In the genomic region with DNA sequence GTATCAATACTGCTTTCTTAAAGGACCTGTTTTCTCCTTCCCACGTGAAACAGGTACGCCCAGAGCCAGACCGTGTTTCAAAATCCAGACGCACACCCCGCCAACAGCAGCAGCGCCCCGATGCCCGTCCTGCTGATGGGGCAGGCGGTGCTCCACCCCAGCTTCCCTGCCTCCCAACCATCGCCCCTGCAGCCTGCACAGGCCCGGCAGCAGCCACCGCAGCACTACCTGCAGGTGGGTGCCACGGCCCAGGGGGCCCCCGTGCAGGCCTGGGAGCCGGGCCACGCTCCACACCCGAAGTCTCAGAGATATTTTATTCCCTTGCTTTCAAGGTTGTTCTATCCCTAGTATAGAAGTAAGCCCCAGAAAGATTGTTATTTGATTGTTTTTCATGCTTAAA, we compare ENCODE assay signal across 37 cellular contexts. TPM values are rescaled to one million over a fixed set of nuclear protein-coding genes. Genes with fewer than 3 reads are reported as not detected.
DNase-seq lines count a peak whose midpoint lies in the region; ATAC-seq, FAIRE-seq and TF ChIP-seq lines count a peak whose summit lies in the region.
"Had no signal": no experiment of that assay in that cellular context is flagged by ENCODE, and none has a peak within 500 bp of the region (broad histone marks: within the 10 kb centered on the region; RNA-seq: fewer than 3 reads in every experiment).

No MANE protein-coding gene starts in this region.

- no peak for TF ChIP-seq CTCF in HepG2 (CRISPR knock-in tag; IDR thresholded peaks at IDR 0.05)

- TF ChIP-seq POLR2A in HepG2 (IDR thresholded peaks at IDR 0.05; ENCODE audit: insufficient read depth in 1 of 2, low read depth in 2 of 2, low read length in 2 of 2): no peak

- no peak for FAIRE-seq in HepG2 (lab: Jason Lieb, UNC)
- FAIRE-seq: A204.1, A549, D721Med had no signal

- no peak overlapping the region for H3K4me2 ChIP-seq in HepG2 (ENCODE audit: low read depth, low read length)
- H3K4me2 ChIP-seq in neuronal stem cell (ENCODE audit: insufficient read depth, low read length, poor library complexity, severe bottlenecking): no peak overlapping the region
- H3K4me2 ChIP-seq: A549; BLaER1; BLaER1 treated with 17β-estradiol and CSF1 and Interleukin-3, amounts not matched to agents 10 nM and 100 nM had no signal

- no peak overlapping the region for H3K23ac ChIP-seq in neuronal stem cell (ENCODE audit: low read depth, low read length, poor library complexity)

- H2AFZ ChIP-seq in HepG2 (ENCODE audit: low read length) (no peak overlapping the region), neuronal stem cell (ENCODE audit: low read length) (no peak overlapping the region)

- H4K20me1 ChIP-seq in HepG2 (ENCODE audit: insufficient read depth, low read length): no peaks in the 10 kb centered on the region
- H4K20me1 ChIP-seq: BLaER1; BLaER1 treated with 17β-estradiol and CSF1 and Interleukin-3, amounts not matched to agents 10 nM and 100 nM had no signal

- peak overlapping the region in 1 of 2 donors; percentile 56 for H3K4me3 Mint-ChIP-seq in stimulated activated naive B cell treated with anti-CD40 and anti-IgM and Interleukin-4, amounts not matched to agents 10 μg/mL and 1 μg/mL and 100 μg/mL, for 72 hours
- H3K4me3 Mint-ChIP-seq: B cell; CD14-positive monocyte; CD4-positive, alpha-beta memory T cell; CD4-positive, alpha-beta T cell; CD8-positive, alpha-beta memory T cell; CD8-positive, alpha-beta T cell had no signal

- H2BK5ac ChIP-seq in neuronal stem cell (ENCODE audit: low read length): no peak overlapping the region

- H3K79me2 ChIP-seq in HepG2 (ENCODE audit: insufficient read depth, low read length): no peaks in the 10 kb centered on the region

- in situ Hi-C loops in HepG2 (cut with HindIII; ENCODE audit: extremely low pct_ligation_motif_present, low pct_unique_long_range_greater_than_20kb): no loop called here

- no peak overlapping the region for H4K91ac ChIP-seq in neuronal stem cell (ENCODE audit: low read depth, low read length, poor library complexity)

- H3K27me3 Mint-ChIP-seq in stimulated activated naive B cell treated with anti-CD40 and anti-IgM and Interleukin-4, amounts not matched to agents 10 μg/mL and 1 μg/mL and 100 μg/mL, for 72 hours: no peaks in the 10 kb centered on the region
- H3K27me3 Mint-ChIP-seq: CD4-positive, alpha-beta memory T cell; CD4-positive, alpha-beta T cell had no signal

- H3K27ac ChIP-seq in HepG2 (ENCODE audit: extremely low read length, insufficient read depth, low read length) (no peak overlapping the region), neuronal stem cell (replicated peaks; ENCODE audit: low read length) (no peak overlapping the region)
- no peak overlapping the region for H3K27ac ChIP-seq in effector memory CD4-positive, alpha-beta T cell (ENCODE audit: insufficient read depth, low read length, poor library complexity, severe bottlenecking)
- H3K27ac ChIP-seq: 22Rv1; A549; BLaER1; BLaER1 treated with 17β-estradiol and CSF1 and Interleukin-3, amounts not matched to agents 10 nM and 100 nM; C4-2B had no signal

- H2AK5ac ChIP-seq in neuronal stem cell (ENCODE audit: low read depth, low read length): no peak overlapping the region

- POLR2A ChIA-PET in HepG2 (lab: Yijun Ruan, JAX): interaction anchor here (0.7 kb wide), 1 partner anchor 9 kb away, joined by 3 read pairs; the partner anchor contains the start of gene RPL31

- no peak overlapping the region for H3K4ac ChIP-seq in neuronal stem cell (ENCODE audit: low read length)

- no peak overlapping the region for H2BK15ac ChIP-seq in neuronal stem cell (ENCODE audit: low read length)

- peak overlapping the region; percentile 51 for H3K27ac Mint-ChIP-seq in stimulated activated naive B cell treated with anti-CD40 and anti-IgM and Interleukin-4, amounts not matched to agents 10 μg/mL and 1 μg/mL and 100 μg/mL, for 72 hours
- H3K27ac Mint-ChIP-seq: B cell; CD4-positive, alpha-beta memory T cell; CD4-positive, alpha-beta T cell; CD4-positive, CD25-positive, alpha-beta regulatory T cell; CD8-positive, alpha-beta memory T cell; CD8-positive, alpha-beta T cell had no signal

- H2BK12ac ChIP-seq in neuronal stem cell (ENCODE audit: low read length): no peak overlapping the region

- ATAC-seq in HepG2 (no peak), HG03159 (IDR thresholded peaks at IDR 0.05; ENCODE audit: unreplicated experiment) (no peak), Right ventricle myocardium superior (ENCODE audit: poor library complexity) (no peak), GM18517 (IDR thresholded peaks at IDR 0.05; ENCODE audit: unreplicated experiment) (no peak)
- no peak for ATAC-seq in stimulated activated naive B cell treated with anti-CD40 and anti-IgM and Interleukin-4, amounts not matched to agents 10 μg/mL and 1 μg/mL and 100 μg/mL, for 72 hours (replicated peaks)
- ATAC-seq: A549; CD8-positive, alpha-beta T cell had no signal

- peak overlapping the region; percentile 65 for H3K18ac ChIP-seq in neuronal stem cell (ENCODE audit: low read length)

- peaks cover 0 to 2% of the 10 kb centered on the region in 2 donors for H3K9me3 Mint-ChIP-seq in stimulated activated naive B cell treated with anti-CD40 and anti-IgM and Interleukin-4, amounts not matched to agents 10 μg/mL and 1 μg/mL and 100 μg/mL, for 72 hours
- H3K9me3 Mint-ChIP-seq: CD14-positive monocyte; CD4-positive, alpha-beta memory T cell; CD4-positive, alpha-beta T cell; CD4-positive, CD25-positive, alpha-beta regulatory T cell; CD8-positive, alpha-beta memory T cell; CD8-positive, alpha-beta T cell had no signal

- H3K36me3 ChIP-seq in HepG2 (replicated peaks in 1 of 2; ENCODE audit: control insufficient read depth in 1 of 2, insufficient read depth in 2 of 2, low read length in 2 of 2) (peaks cover 20 to 48% of the 10 kb centered on the region in 2 experiments), neuronal stem cell (replicated peaks in 1 of 2; ENCODE audit: control insufficient read depth in 2 of 2, insufficient read depth in 2 of 2, low read length in 2 of 2) (no peaks in the 10 kb centered on the region)
- H3K36me3 ChIP-seq in effector memory CD4-positive, alpha-beta T cell (ENCODE audit: control insufficient read depth, insufficient read depth, low read length): no peaks in the 10 kb centered on the region
- H3K36me3 ChIP-seq: BE2C; BLaER1; BLaER1 treated with 17β-estradiol and CSF1 and Interleukin-3, amounts not matched to agents 10 nM and 100 nM had no signal

- 97% methylated on average over 17 of the region's 17 CpGs for WGBS in HepG2 (ENCODE audit: low lambda C conversion rate)
- WGBS in neuronal stem cell (ENCODE audit: extremely low coverage in 2 of 2, insufficient read length in 2 of 2, insufficient replicate concordance in 1 of 2), 2 donors: no CpG with 5 or more reads among the region's 17 CpGs

- TF ChIP-seq RAD21 in HepG2 (CRISPR knock-in tag; IDR thresholded peaks at IDR 0.05): no peak

- no peaks in the 10 kb centered on the region for H3K36me3 Mint-ChIP-seq in stimulated activated naive B cell treated with anti-CD40 and anti-IgM and Interleukin-4, amounts not matched to agents 10 μg/mL and 1 μg/mL and 100 μg/mL, for 72 hours
- H3K36me3 Mint-ChIP-seq: CD14-positive monocyte; CD4-positive, alpha-beta memory T cell; CD4-positive, CD25-positive, alpha-beta regulatory T cell; CD8-positive, alpha-beta memory T cell had no signal

- H3K4me3 ChIP-seq in HepG2 (replicated peaks in 1 of 3; ENCODE audit: insufficient read depth in 1 of 3, low read depth in 2 of 3, low read length in 3 of 3) (no peak overlapping the region), neuronal stem cell (ENCODE audit: low read length in 2 of 2) (no peak overlapping the region)
- no peak overlapping the region for H3K4me3 ChIP-seq in effector memory CD4-positive, alpha-beta T cell (ENCODE audit: insufficient read depth, low read depth, low read length, poor library complexity, severe bottlenecking)
- H3K4me3 ChIP-seq: A549; BLaER1; BLaER1 treated with 17β-estradiol and CSF1 and Interleukin-3, amounts not matched to agents 10 nM and 100 nM had no signal

- H3K14ac ChIP-seq in neuronal stem cell (ENCODE audit: low read length): no peak overlapping the region

- no peaks in the 10 kb centered on the region for H3K79me1 ChIP-seq in neuronal stem cell (ENCODE audit: low read depth, low read length)

- H3K9ac ChIP-seq in HepG2 (ENCODE audit: insufficient read depth, low read depth, low read length) (no peak overlapping the region), neuronal stem cell (ENCODE audit: low read depth, low read length, poor library complexity) (no peak overlapping the region)
- H3K9ac ChIP-seq: BLaER1; BLaER1 treated with 17β-estradiol and CSF1 and Interleukin-3, amounts not matched to agents 10 nM and 100 nM had no signal

- CTCF ChIA-PET in HepG2 (lab: Yijun Ruan, JAX; ENCODE audit: low intra/inter-chr PET ratio, low total read pairs): no interaction called here

- H3K9me3 ChIP-seq in HepG2 (ENCODE audit: low read length) (no peaks in the 10 kb centered on the region), neuronal stem cell (replicated peaks in 1 of 2; ENCODE audit: control insufficient read depth in 2 of 2, insufficient read depth in 1 of 2, low read depth in 1 of 2, low read length in 2 of 2) (no peaks in the 10 kb centered on the region)
- no peaks in the 10 kb centered on the region for H3K9me3 ChIP-seq in effector memory CD4-positive, alpha-beta T cell (ENCODE audit: control insufficient read depth, low read length)
- H3K9me3 ChIP-seq: A549; BE2C; BLaER1; BLaER1 treated with 17β-estradiol and CSF1 and Interleukin-3, amounts not matched to agents 10 nM and 100 nM; Caco-2 had no signal

- no peaks in the 10 kb centered on the region for H3K4me1 ChIP-seq in HepG2 (ENCODE audit: insufficient read depth, low read length)
- H3K4me1 ChIP-seq in neuronal stem cell (ENCODE audit: control insufficient read depth in 2 of 2, insufficient read depth in 1 of 2, low read depth in 1 of 2, low read length in 2 of 2): no peaks in the 10 kb centered on the region
- H3K4me1 ChIP-seq in effector memory CD4-positive, alpha-beta T cell (ENCODE audit: control insufficient read depth, insufficient read depth, low read length, poor library complexity, severe bottlenecking): no peaks in the 10 kb centered on the region
- H3K4me1 ChIP-seq: A549; BE2C; BLaER1; BLaER1 treated with 17β-estradiol and CSF1 and Interleukin-3, amounts not matched to agents 10 nM and 100 nM; Caco-2 had no signal

- H2BK120ac ChIP-seq in neuronal stem cell (ENCODE audit: low read depth, low read length): no peak overlapping the region

- no peaks in the 10 kb centered on the region for H3K27me3 ChIP-seq in HepG2 (ENCODE audit: control insufficient read depth in 1 of 2, insufficient read depth in 2 of 2, low read length in 2 of 2)
- H3K27me3 ChIP-seq in neuronal stem cell (ENCODE audit: control insufficient read depth in 3 of 3, insufficient read depth in 3 of 3, low read depth in 1 of 3, low read length in 3 of 3): peaks cover 0 to 20% (median 0%) of the 10 kb centered on the region in 3 experiments
- H3K27me3 ChIP-seq in effector memory CD4-positive, alpha-beta T cell (replicated peaks; ENCODE audit: control insufficient read depth, insufficient read depth, low read length, poor library complexity, severe bottlenecking): no peaks in the 10 kb centered on the region
- H3K27me3 ChIP-seq: BE2C; BLaER1; BLaER1 treated with 17β-estradiol and CSF1 and Interleukin-3, amounts not matched to agents 10 nM and 100 nM had no signal

- intact Hi-C loops in HepG2 (cut with micrococcal nuclease; ENCODE audit: unreplicated experiment) (no loop called here), Right ventricle myocardium superior (cut with DNase I) (no loop called here)

- H4K8ac ChIP-seq in neuronal stem cell (ENCODE audit: low read depth, low read length): no peak overlapping the region

- TF ChIP-seq EP300 in HepG2 (IDR thresholded peaks at IDR 0.05; ENCODE audit: low read depth in 2 of 2, low read length in 2 of 2): no peak
- TF ChIP-seq EP300 in HepG2 (CRISPR knock-in tag; IDR thresholded peaks at IDR 0.05; ENCODE audit: borderline replicate concordance): no peak

- peak; percentile 22 for DNase-seq in islet precursor cell
- no peak for DNase-seq in HepG2 (ENCODE audit: low spot score)
- no peak for DNase-seq in neuronal stem cell (ENCODE audit: low spot score)
- DNase-seq in stimulated activated naive B cell treated with anti-CD40 and anti-IgM and Interleukin-4, amounts not matched to agents 10 μg/mL and 1 μg/mL and 100 μg/mL, for 72 hours: no peak
- no peak for DNase-seq in effector memory CD4-positive, alpha-beta T cell
- DNase-seq in Right ventricle myocardium superior: no peak
- DNase-seq: 8988T; ACHN; AML-193; BE2C; C1 segment of cervical spinal cord; Caco-2; Calu3; CD4-positive, alpha-beta memory T cell; CD4-positive, alpha-beta T cell; CD4-positive, CD25-positive, alpha-beta regulatory T cell; CD8-positive, alpha-beta memory T cell; CD8-positive, alpha-beta T cell; COR-L47; DMS 273 treated with DMSO at 0.1 percent for 48 hours; DMS153; DMS53; DMS79; DMS79 treated with DMSO at 0.1 percent for 48 hours; DND-41; EL had no signal

- no TSS peak for BruUV-seq in HepG2 (replicated peaks; lab: Mats Ljungman, UMichigan)

- peaks cover 7 to 18% of the 10 kb centered on the region in 2 donors for H3K4me1 Mint-ChIP-seq in stimulated activated naive B cell treated with anti-CD40 and anti-IgM and Interleukin-4, amounts not matched to agents 10 μg/mL and 1 μg/mL and 100 μg/mL, for 72 hours
- H3K4me1 Mint-ChIP-seq: CD8-positive, alpha-beta memory T cell had no signal

RNA-seq across cellular contexts. Expression of gene RPL31, which starts 8.8 kb away (rescaled TPM):
- total RNA-seq in HepG2 (2016; rRNA removed; fragmentation: Illumina TruSeq; extraction: Trizol) (3,331 and 4,246 TPM in 2 replicates), Right ventricle myocardium superior (756 TPM)
- total RNA-seq in HepG2 (2016; cell fraction: cytosol; rRNA removed; fragmentation: Illumina TruSeq; extraction: Trizol; ENCODE audit: low read depth): 5,225 and 5,854 TPM in 2 replicates
- 3,362 and 4,378 TPM in 2 replicates for total RNA-seq in HepG2 (2016; cell fraction: insoluble cytoplasmic fraction; rRNA removed; fragmentation: Illumina TruSeq; extraction: Trizol)
- total RNA-seq in HepG2 (2016; cell fraction: membrane; rRNA removed; fragmentation: Illumina TruSeq; extraction: Trizol): 8,556 and 9,092 TPM in 2 replicates
- 1,122 and 1,268 TPM in 2 replicates for total RNA-seq in HepG2 (2016; cell fraction: nucleus; rRNA removed; fragmentation: Illumina TruSeq; extraction: Trizol)
- 3,582 and 3,614 TPM in 2 replicates for polyA plus RNA-seq in HepG2 (2011; rRNA removed)
- polyA plus RNA-seq in HepG2 (2011; cell fraction: cytosol; rRNA removed): 3,176 and 4,386 TPM in 2 replicates
- 741 and 878 TPM in 2 replicates for polyA plus RNA-seq in HepG2 (2011; cell fraction: nucleus; rRNA removed)
- 8,552 and 9,844 TPM in 2 replicates for polyA plus RNA-seq in HepG2 (2012)
- 7,218 and 7,614 TPM in 2 replicates for polyA plus RNA-seq in HepG2 (2016; cell fraction: cytosol; fragmentation: Illumina TruSeq; extraction: Trizol; ENCODE audit: low read depth)
- 4,222 and 4,697 TPM in 2 replicates for polyA plus RNA-seq in HepG2 (2016; cell fraction: insoluble cytoplasmic fraction; fragmentation: Illumina TruSeq; extraction: Trizol; ENCODE audit: low read depth)
- 8,348 and 8,377 TPM in 2 replicates for polyA plus RNA-seq in HepG2 (2016; cell fraction: membrane; fragmentation: Illumina TruSeq; extraction: Trizol; ENCODE audit: low read depth)
- 2,101 and 2,110 TPM in 2 replicates for polyA plus RNA-seq in HepG2 (2016; cell fraction: nucleus; fragmentation: Illumina TruSeq; extraction: Trizol; ENCODE audit: insufficient read depth, low read depth)
- 234 and 364 TPM in 2 replicates for polyA minus RNA-seq in HepG2 (2011; rRNA and poly(A)+ RNA removed; ENCODE audit: low replicate concordance)
- 317 and 452 TPM in 2 replicates for polyA minus RNA-seq in HepG2 (2011; cell fraction: cytosol; rRNA and poly(A)+ RNA removed)
- 241 and 344 TPM in 2 replicates for polyA minus RNA-seq in HepG2 (2011; cell fraction: nucleus; rRNA and poly(A)+ RNA removed)
- 2,267 TPM for polyA plus RNA-seq in neuronal stem cell (2013, experiment 1 of 2)
- 2,302 TPM for polyA plus RNA-seq in neuronal stem cell (2013, experiment 2 of 2)
